2 cellular contexts compared by ENCODE assay signal in genomic region chr10:117698809-117699208, GRCh38.
TF ChIP-seq lines count a peak whose summit lies in the region.

No MANE protein-coding gene starts in this region.

TF ChIP-seq in GM23338, 12 proteins besides CTCF, POLR2A, EP300 and RAD21:
- TF ChIP-seq, protein P1, sequence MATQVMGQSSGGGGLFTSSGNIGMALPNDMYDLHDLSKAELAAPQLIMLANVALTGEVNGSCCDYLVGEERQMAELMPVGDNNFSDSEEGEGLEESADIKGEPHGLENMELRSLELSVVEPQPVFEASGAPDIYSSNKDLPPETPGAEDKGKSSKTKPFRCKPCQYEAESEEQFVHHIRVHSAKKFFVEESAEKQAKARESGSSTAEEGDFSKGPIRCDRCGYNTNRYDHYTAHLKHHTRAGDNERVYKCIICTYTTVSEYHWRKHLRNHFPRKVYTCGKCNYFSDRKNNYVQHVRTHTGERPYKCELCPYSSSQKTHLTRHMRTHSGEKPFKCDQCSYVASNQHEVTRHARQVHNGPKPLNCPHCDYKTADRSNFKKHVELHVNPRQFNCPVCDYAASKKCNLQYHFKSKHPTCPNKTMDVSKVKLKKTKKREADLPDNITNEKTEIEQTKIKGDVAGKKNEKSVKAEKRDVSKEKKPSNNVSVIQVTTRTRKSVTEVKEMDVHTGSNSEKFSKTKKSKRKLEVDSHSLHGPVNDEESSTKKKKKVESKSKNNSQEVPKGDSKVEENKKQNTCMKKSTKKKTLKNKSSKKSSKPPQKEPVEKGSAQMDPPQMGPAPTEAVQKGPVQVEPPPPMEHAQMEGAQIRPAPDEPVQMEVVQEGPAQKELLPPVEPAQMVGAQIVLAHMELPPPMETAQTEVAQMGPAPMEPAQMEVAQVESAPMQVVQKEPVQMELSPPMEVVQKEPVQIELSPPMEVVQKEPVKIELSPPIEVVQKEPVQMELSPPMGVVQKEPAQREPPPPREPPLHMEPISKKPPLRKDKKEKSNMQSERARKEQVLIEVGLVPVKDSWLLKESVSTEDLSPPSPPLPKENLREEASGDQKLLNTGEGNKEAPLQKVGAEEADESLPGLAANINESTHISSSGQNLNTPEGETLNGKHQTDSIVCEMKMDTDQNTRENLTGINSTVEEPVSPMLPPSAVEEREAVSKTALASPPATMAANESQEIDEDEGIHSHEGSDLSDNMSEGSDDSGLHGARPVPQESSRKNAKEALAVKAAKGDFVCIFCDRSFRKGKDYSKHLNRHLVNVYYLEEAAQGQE (IDR thresholded peaks at IDR 0.05; ENCODE audit: unreplicated experiment): no peak
- TF ChIP-seq ZNF331 (CRISPR knock-in tag; IDR thresholded peaks at IDR 0.05; ENCODE audit: low read depth) (no peak), ZNF114 (CRISPR knock-in tag; IDR thresholded peaks at IDR 0.05) (no peak), STAT1 (IDR thresholded peaks at IDR 0.05; ENCODE audit: unreplicated experiment) (no peak), EZH2 (IDR thresholded peaks at IDR 0.05; ENCODE audit: low read depth, unreplicated experiment) (no peak), CREB1 (CRISPR knock-in tag; IDR thresholded peaks at IDR 0.05; ENCODE audit: low read depth) (no peak), EZH2phosphoT487 (IDR thresholded peaks at IDR 0.05; ENCODE audit: unreplicated experiment) (no peak)
- TF ChIP-seq, protein P2, sequence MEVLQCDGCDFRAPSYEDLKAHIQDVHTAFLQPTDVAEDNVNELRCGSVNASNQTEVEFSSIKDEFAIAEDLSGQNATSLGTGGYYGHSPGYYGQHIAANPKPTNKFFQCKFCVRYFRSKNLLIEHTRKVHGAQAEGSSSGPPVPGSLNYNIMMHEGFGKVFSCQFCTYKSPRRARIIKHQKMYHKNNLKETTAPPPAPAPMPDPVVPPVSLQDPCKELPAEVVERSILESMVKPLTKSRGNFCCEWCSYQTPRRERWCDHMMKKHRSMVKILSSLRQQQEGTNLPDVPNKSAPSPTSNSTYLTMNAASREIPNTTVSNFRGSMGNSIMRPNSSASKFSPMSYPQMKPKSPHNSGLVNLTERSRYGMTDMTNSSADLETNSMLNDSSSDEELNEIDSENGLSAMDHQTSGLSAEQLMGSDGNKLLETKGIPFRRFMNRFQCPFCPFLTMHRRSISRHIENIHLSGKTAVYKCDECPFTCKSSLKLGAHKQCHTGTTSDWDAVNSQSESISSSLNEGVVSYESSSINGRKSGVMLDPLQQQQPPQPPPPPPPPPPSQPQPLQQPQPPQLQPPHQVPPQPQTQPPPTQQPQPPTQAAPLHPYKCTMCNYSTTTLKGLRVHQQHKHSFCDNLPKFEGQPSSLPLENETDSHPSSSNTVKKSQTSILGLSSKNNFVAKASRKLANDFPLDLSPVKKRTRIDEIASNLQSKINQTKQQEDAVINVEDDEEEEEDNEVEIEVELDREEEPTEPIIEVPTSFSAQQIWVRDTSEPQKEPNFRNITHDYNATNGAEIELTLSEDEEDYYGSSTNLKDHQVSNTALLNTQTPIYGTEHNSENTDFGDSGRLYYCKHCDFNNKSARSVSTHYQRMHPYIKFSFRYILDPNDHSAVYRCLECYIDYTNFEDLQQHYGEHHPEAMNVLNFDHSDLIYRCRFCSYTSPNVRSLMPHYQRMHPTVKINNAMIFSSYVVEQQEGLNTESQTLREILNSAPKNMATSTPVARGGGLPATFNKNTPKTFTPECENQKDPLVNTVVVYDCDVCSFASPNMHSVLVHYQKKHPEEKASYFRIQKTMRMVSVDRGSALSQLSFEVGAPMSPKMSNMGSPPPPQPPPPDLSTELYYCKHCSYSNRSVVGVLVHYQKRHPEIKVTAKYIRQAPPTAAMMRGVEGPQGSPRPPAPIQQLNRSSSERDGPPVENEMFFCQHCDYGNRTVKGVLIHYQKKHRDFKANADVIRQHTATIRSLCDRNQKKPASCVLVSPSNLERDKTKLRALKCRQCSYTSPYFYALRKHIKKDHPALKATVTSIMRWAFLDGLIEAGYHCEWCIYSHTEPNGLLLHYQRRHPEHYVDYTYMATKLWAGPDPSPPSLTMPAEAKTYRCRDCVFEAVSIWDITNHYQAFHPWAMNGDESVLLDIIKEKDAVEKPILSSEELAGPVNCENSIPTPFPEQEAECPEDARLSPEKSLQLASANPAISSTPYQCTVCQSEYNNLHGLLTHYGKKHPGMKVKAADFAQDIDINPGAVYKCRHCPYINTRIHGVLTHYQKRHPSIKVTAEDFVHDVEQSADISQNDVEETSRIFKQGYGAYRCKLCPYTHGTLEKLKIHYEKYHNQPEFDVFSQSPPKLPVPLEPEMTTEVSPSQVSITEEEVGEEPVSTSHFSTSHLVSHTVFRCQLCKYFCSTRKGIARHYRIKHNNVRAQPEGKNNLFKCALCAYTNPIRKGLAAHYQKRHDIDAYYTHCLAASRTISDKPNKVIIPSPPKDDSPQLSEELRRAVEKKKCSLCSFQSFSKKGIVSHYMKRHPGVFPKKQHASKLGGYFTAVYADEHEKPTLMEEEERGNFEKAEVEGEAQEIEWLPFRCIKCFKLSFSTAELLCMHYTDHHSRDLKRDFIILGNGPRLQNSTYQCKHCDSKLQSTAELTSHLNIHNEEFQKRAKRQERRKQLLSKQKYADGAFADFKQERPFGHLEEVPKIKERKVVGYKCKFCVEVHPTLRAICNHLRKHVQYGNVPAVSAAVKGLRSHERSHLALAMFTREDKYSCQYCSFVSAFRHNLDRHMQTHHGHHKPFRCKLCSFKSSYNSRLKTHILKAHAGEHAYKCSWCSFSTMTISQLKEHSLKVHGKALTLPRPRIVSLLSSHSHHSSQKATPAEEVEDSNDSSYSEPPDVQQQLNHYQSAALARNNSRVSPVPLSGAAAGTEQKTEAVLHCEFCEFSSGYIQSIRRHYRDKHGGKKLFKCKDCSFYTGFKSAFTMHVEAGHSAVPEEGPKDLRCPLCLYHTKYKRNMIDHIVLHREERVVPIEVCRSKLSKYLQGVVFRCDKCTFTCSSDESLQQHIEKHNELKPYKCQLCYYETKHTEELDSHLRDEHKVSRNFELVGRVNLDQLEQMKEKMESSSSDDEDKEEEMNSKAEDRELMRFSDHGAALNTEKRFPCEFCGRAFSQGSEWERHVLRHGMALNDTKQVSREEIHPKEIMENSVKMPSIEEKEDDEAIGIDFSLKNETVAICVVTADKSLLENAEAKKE (CRISPR knock-in tag; IDR thresholded peaks at IDR 0.05): no peak

TF ChIP-seq in K562, 482 proteins besides CTCF, POLR2A, EP300 and RAD21 (continued from another document):
- no peak for TF ChIP-seq ZNF398 (CRISPR knock-in tag; IDR thresholded peaks at IDR 0.05)
